ENCODE assay signal across 9 cellular contexts in genomic region chr5:119275873-119276214, GRCh38.
DNase-seq lines count a peak whose midpoint lies in the region; ATAC-seq and TF ChIP-seq lines count a peak whose summit lies in the region.
"Had no signal": no experiment of that assay in that cellular context is flagged by ENCODE, and none has a peak within 500 bp of the region (broad histone marks: within the 10 kb centered on the region; RNA-seq: fewer than 3 reads in every experiment).

No MANE protein-coding gene starts in this region.

- peaks cover 0 to 2% of the 10 kb centered on the region in 2 donors for H3K9me3 Mint-ChIP-seq in effector memory CD8-positive, alpha-beta T cell

- H3K36me3 Mint-ChIP-seq in effector memory CD8-positive, alpha-beta T cell (ENCODE audit: insufficient read depth) = peaks cover 27% of the 10 kb centered on the region

- no peak overlapping the region for H3K4me3 ChIP-seq in HEK293 (ENCODE audit: low read depth, low read length)
- no peak overlapping the region for H3K4me3 ChIP-seq in suprapubic skin
- H3K4me3 ChIP-seq: cardiac muscle cell had no signal

- TF ChIP-seq CTCF in HEK293 (tag by site-specific recombination; IDR thresholded peaks at IDR 0.05) = no peak
- no peak for TF ChIP-seq CTCF in suprapubic skin (IDR thresholded peaks at IDR 0.05)

- CTCF ChIA-PET in HEK293 (lab: Yijun Ruan, JAX) = no interaction called here

- WGBS in suprapubic skin = 85% methylated on average over 4 of the region's 4 CpGs

- H3K27me3 ChIP-seq in suprapubic skin = no peaks in the 10 kb centered on the region
- H3K27me3 ChIP-seq: cardiac muscle cell had no signal

- H3K9me3 ChIP-seq in HEK293 (ENCODE audit: control insufficient read depth, insufficient read depth, low read depth, low read length) (no peaks in the 10 kb centered on the region), suprapubic skin (no peaks in the 10 kb centered on the region)

- ATAC-seq in GM18519 (IDR thresholded peaks at IDR 0.05; ENCODE audit: low FRiP score, unreplicated experiment) (peak; percentile 48), left lobe of liver (no peak)
- ATAC-seq in effector memory CD8-positive, alpha-beta T cell (replicated peaks) = no peak

- TF ChIP-seq POLR2A in suprapubic skin (IDR thresholded peaks at IDR 0.05) = no peak

- peak overlapping the region; percentile 94 to 100 for H3K27ac Mint-ChIP-seq in effector memory CD8-positive, alpha-beta T cell

- no peaks in the 10 kb centered on the region for H3K27me3 Mint-ChIP-seq in effector memory CD8-positive, alpha-beta T cell

- H3K4me1 Mint-ChIP-seq in effector memory CD8-positive, alpha-beta T cell (ENCODE audit: low read depth in 2 of 2) = peaks cover 66 to 89% of the 10 kb centered on the region in 2 donors

- peak overlapping the region; percentile 98 to 99 for H3K4me3 Mint-ChIP-seq in effector memory CD8-positive, alpha-beta T cell

- H3K36me3 ChIP-seq in HEK293 (ENCODE audit: control insufficient read depth in 2 of 2, insufficient read depth in 1 of 2, low read length in 2 of 2) = no peaks in the 10 kb centered on the region
- no peaks in the 10 kb centered on the region for H3K36me3 ChIP-seq in suprapubic skin
- H3K36me3 ChIP-seq: cardiac muscle cell had no signal

- no peak for TF ChIP-seq EP300 in suprapubic skin (IDR thresholded peaks at IDR 0.05)

- in situ Hi-C loops in G401 (cut with HindIII; ENCODE audit: low sequenced_read_pairs) = no loop called here

- H3K27ac ChIP-seq in HEK293 (ENCODE audit: extremely low read depth, low read depth, low read length) (no peak overlapping the region), suprapubic skin (no peak overlapping the region)
- H3K27ac ChIP-seq: cardiac muscle cell had no signal

- DNase-seq in NCI-H526 treated with DMSO at 0.1 percent for 48 hours (lab: John Stamatoyannopoulos, UW) (peak; percentile 0), suprapubic skin (ENCODE audit: low spot score in 2 of 2) (no peak), G401 (ENCODE audit: low spot score) (no peak), left lobe of liver (ENCODE audit: low spot score) (no peak), inferior parietal cortex (ENCODE audit: extremely low spot score) (no peak)
- DNase-seq in effector memory CD8-positive, alpha-beta T cell = no peak

- peaks cover 39% of the 10 kb centered on the region for H3K4me1 ChIP-seq in HEK293 (ENCODE audit: control insufficient read depth, insufficient read depth, low read length)
- peaks cover 21% of the 10 kb centered on the region for H3K4me1 ChIP-seq in suprapubic skin

- POLR2A ChIA-PET in HEK293 (lab: Yijun Ruan, JAX) = interaction anchor here (1.2 kb wide), 1 partner anchor 12 kb away, joined by 4 read pairs; no protein-coding TSS in a partner anchor

TF ChIP-seq in HEK293, 187 proteins besides CTCF, POLR2A, EP300 and RAD21:
- TF ChIP-seq, protein P1, sequence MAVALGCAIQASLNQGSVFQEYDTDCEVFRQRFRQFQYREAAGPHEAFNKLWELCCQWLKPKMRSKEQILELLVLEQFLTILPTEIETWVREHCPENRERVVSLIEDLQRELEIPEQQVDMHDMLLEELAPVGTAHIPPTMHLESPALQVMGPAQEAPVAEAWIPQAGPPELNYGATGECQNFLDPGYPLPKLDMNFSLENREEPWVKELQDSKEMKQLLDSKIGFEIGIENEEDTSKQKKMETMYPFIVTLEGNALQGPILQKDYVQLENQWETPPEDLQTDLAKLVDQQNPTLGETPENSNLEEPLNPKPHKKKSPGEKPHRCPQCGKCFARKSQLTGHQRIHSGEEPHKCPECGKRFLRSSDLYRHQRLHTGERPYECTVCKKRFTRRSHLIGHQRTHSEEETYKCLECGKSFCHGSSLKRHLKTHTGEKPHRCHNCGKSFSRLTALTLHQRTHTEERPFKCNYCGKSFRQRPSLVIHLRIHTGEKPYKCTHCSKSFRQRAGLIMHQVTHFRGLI (tag by site-specific recombination; IDR thresholded peaks at IDR 0.05) = peak; percentile 77; the same call in 1 of the 2 replicates
- TF ChIP-seq ZNF132 (tag by site-specific recombination; IDR thresholded peaks at IDR 0.05; ENCODE audit: borderline replicate concordance) = no peak
- no peak for TF ChIP-seq ZNF610 (tag by site-specific recombination; IDR thresholded peaks at IDR 0.05; ENCODE audit: borderline replicate concordance)
- TF ChIP-seq ZBTB17 (tag by site-specific recombination; IDR thresholded peaks at IDR 0.05) = no peak
- TF ChIP-seq ZNF530 (tag by site-specific recombination; IDR thresholded peaks at IDR 0.05; ENCODE audit: low read depth) = no peak
- TF ChIP-seq, protein P2, sequence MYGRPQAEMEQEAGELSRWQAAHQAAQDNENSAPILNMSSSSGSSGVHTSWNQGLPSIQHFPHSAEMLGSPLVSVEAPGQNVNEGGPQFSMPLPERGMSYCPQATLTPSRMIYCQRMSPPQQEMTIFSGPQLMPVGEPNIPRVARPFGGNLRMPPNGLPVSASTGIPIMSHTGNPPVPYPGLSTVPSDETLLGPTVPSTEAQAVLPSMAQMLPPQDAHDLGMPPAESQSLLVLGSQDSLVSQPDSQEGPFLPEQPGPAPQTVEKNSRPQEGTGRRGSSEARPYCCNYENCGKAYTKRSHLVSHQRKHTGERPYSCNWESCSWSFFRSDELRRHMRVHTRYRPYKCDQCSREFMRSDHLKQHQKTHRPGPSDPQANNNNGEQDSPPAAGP (tag by site-specific recombination; IDR thresholded peaks at IDR 0.05) = no peak
- TF ChIP-seq, protein P3, sequence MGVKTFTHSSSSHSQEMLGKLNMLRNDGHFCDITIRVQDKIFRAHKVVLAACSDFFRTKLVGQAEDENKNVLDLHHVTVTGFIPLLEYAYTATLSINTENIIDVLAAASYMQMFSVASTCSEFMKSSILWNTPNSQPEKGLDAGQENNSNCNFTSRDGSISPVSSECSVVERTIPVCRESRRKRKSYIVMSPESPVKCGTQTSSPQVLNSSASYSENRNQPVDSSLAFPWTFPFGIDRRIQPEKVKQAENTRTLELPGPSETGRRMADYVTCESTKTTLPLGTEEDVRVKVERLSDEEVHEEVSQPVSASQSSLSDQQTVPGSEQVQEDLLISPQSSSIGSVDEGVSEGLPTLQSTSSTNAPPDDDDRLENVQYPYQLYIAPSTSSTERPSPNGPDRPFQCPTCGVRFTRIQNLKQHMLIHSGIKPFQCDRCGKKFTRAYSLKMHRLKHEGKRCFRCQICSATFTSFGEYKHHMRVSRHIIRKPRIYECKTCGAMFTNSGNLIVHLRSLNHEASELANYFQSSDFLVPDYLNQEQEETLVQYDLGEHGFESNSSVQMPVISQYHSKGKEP (tag by site-specific recombination; IDR thresholded peaks at IDR 0.05) = no peak
- TF ChIP-seq RBAK (tag by site-specific recombination; IDR thresholded peaks at IDR 0.05) = no peak
